In genomic region chr15:47398594-47398993, GRCh38 we compare ENCODE assay signal across 27 cellular contexts.
DNase-seq lines count a peak whose midpoint lies in the region; ATAC-seq and TF ChIP-seq lines count a peak whose summit lies in the region.
"Had no signal": no experiment of that assay in that cellular context is flagged by ENCODE, and none has a peak within 500 bp of the region (broad histone marks: within the 10 kb centered on the region; RNA-seq: fewer than 3 reads in every experiment).

No MANE protein-coding gene starts in this region.

- TF ChIP-seq CTCF in brain (conservative IDR thresholded peaks at IDR 0.05), result no peak

- no peaks in the 10 kb centered on the region for H3K9me3 Mint-ChIP-seq in brain
- H3K9me3 Mint-ChIP-seq: CD4-positive, alpha-beta T cell had no signal

- intact Hi-C loops in left cardiac atrium (cut with DNase I) (no loop called here), cardiac septum (cut with DNase I) (loop anchor here (5.0 kb wide), 1 partner anchor 74 kb away; no protein-coding TSS in a partner anchor), left ventricle myocardium superior (cut with micrococcal nuclease) (no loop called here)

- peaks cover 3% of the 10 kb centered on the region for H3K27me3 Mint-ChIP-seq in brain
- H3K27me3 Mint-ChIP-seq: CD4-positive, alpha-beta T cell had no signal

- H3K27ac Mint-ChIP-seq in brain, result peak overlapping the region in 3 of 5 experiments; percentile 13 to 67 (median 26)
- H3K27ac Mint-ChIP-seq: CD4-positive, alpha-beta T cell had no signal

- H3K4me1 Mint-ChIP-seq in brain, result peaks cover 49% of the 10 kb centered on the region

- no peak for DNase-seq in left cardiac atrium
- DNase-seq in cardiac septum (ENCODE audit: low spot score), result no peak
- DNase-seq in left ventricle myocardium superior, result no peak
- DNase-seq in middle frontal gyrus (ENCODE audit: extremely low spot score, low spot score), result no peak
- DNase-seq in stimulated activated CD4-positive, alpha-beta T cell treated with anti-CD3 and anti-CD28 coated beads, Interleukin-4, amount 100 ng/mL, for 1 hour, result no peak
- DNase-seq: AML-193; CD4-positive, alpha-beta T cell; COR-L47; DMS53; H7; KG1; MG63; NCI-H1105 treated with DMSO at 0.1 percent for 48 hours; NCI-H146; NCI-H1930; NCI-H2107; NCI-H446 treated with DMSO at 0.1 percent for 48 hours; NCI-H526; NCI-H82; NK-92 treated with Interleukin-12 subunit alpha and Interleukin-12 subunit beta, amount 100 ng/mL, for 24 hours; PC-9; RPMI8226; SIG-M5 had no signal

- no peak overlapping the region for H3K4me3 Mint-ChIP-seq in brain
- H3K4me3 Mint-ChIP-seq: CD4-positive, alpha-beta T cell had no signal

- ATAC-seq in left cardiac atrium (peak; percentile 83 to 90), left ventricle myocardium superior (peak; percentile 17), HG03097 (IDR thresholded peaks at IDR 0.05; ENCODE audit: low FRiP score, unreplicated experiment) (no peak)
- ATAC-seq: A549, SK-N-SH treated with all-trans-retinoic acid at 6 μM for 48 hours had no signal

- no peaks in the 10 kb centered on the region for H3K36me3 Mint-ChIP-seq in brain
